14 cellular contexts compared by ENCODE assay signal in genomic region chr5:133254803-133255202, GRCh38.
DNase-seq lines count a peak whose midpoint lies in the region; ATAC-seq and TF ChIP-seq lines count a peak whose summit lies in the region.
"Had no signal": no experiment of that assay in that cellular context is flagged by ENCODE, and none has a peak within 500 bp of the region (broad histone marks: within the 10 kb centered on the region; RNA-seq: fewer than 3 reads in every experiment).

No MANE protein-coding gene starts in this region.

- no peaks in the 10 kb centered on the region for H3K27me3 Mint-ChIP-seq in endodermal cell (ENCODE audit: insufficient read depth)
- H3K27me3 Mint-ChIP-seq in CD14-positive monocyte (ENCODE audit: low read depth in 3 of 3), result peaks cover 0 to 12% (median 5%) of the 10 kb centered on the region in 3 donors

- CTCF ChIA-PET in HCT116 (lab: Charles Lee), result no interaction called here

- intact Hi-C loops in HCT116 (cut with micrococcal nuclease) (no loop called here), CD14-positive monocyte (cut with micrococcal nuclease) (no loop called here)

- POLR2A ChIA-PET in HCT116 (lab: Charles Lee), result no interaction called here

- H3K4me3 Mint-ChIP-seq in endodermal cell (no peak overlapping the region), CD14-positive monocyte (no peak overlapping the region)
- no peak overlapping the region for H3K4me3 Mint-ChIP-seq in stimulated activated effector memory CD8-positive, alpha-beta T cell treated with anti-CD3 and anti-CD28 coated beads, Interleukin-12 subunit alpha, Interleukin-12 subunit beta, amount 100 ng/mL, for 72 hours
- H3K4me3 Mint-ChIP-seq: CD8-positive, alpha-beta memory T cell; IgD-negative memory B cell had no signal

- H3K9me3 ChIP-seq in DND-41 (ENCODE audit: insufficient read depth, low read length, severe bottlenecking) (no peaks in the 10 kb centered on the region), HCT116 (ENCODE audit: control insufficient read depth in 1 of 2, insufficient read depth in 1 of 2, low read depth in 1 of 2, low read length in 2 of 2) (no peaks in the 10 kb centered on the region), endodermal cell (ENCODE audit: control insufficient read depth, low read length) (no peaks in the 10 kb centered on the region)
- H3K9me3 ChIP-seq: BE2C, Caco-2 had no signal

- no TSS peak for BruUV-seq in HCT116 (replicated peaks; lab: Mats Ljungman, UMichigan)

- TF ChIP-seq CTCF in DND-41 (IDR thresholded peaks at IDR 0.05; ENCODE audit: borderline replicate concordance, extremely low read depth, low read length, poor library complexity, severe bottlenecking), result peak; percentile 12
- TF ChIP-seq CTCF in HCT116 (IDR thresholded peaks at IDR 0.05 in 2 of 3, conservative IDR thresholded peaks at IDR 0.05 in 1 of 3; ENCODE audit: borderline replicate concordance in 1 of 3, insufficient read depth in 1 of 3, low read depth in 2 of 3, low read length in 2 of 3), result no peak
- TF ChIP-seq CTCF in endodermal cell (conservative IDR thresholded peaks at IDR 0.05), result peak; percentile 58
- TF ChIP-seq CTCF in CD14-positive monocyte (IDR thresholded peaks at IDR 0.05), result no peak

- no peak overlapping the region for H3K9ac ChIP-seq in DND-41 (ENCODE audit: low read depth, low read length)
- H3K9ac ChIP-seq in HCT116 (ENCODE audit: low read length), result no peak overlapping the region
- H3K9ac ChIP-seq in endodermal cell (ENCODE audit: extremely low read depth, low read length, poor library complexity, severe bottlenecking), result no peak overlapping the region
- H3K9ac ChIP-seq: GM23248 had no signal

- no peak for TF ChIP-seq POLR2A in HCT116 (IDR thresholded peaks at IDR 0.05; ENCODE audit: borderline replicate concordance, extremely low read depth, insufficient read depth, insufficient read length)

- H4K20me1 ChIP-seq in DND-41 (ENCODE audit: insufficient read depth, low read length), result no peaks in the 10 kb centered on the region
- H4K20me1 ChIP-seq in HCT116 (ENCODE audit: insufficient read depth), result no peaks in the 10 kb centered on the region

- H3K4me1 ChIP-seq in DND-41 (ENCODE audit: insufficient read depth, low read length) (peaks cover 83% of the 10 kb centered on the region), HCT116 (ENCODE audit: control insufficient read depth in 1 of 2, insufficient read depth in 2 of 2, low read length in 2 of 2) (peaks cover 0 to 10% of the 10 kb centered on the region in 2 experiments; a peak in 1 of 4 replicates), endodermal cell (ENCODE audit: control insufficient read depth, insufficient read depth, low read length) (peaks cover 5% of the 10 kb centered on the region)
- H3K4me1 ChIP-seq: Caco-2 had no signal

- H3K9me2 ChIP-seq in HCT116 (ENCODE audit: insufficient read depth), result no peaks in the 10 kb centered on the region

- no peak for TF ChIP-seq RAD21 in HCT116 (IDR thresholded peaks at IDR 0.05; ENCODE audit: low read depth)

- no peak for ATAC-seq in DND-41 (ENCODE audit: insufficient read depth, low read depth)
- peak; percentile 42; the same call in 1 of the 2 replicates for ATAC-seq in HCT116
- ATAC-seq in stimulated activated effector memory CD8-positive, alpha-beta T cell treated with anti-CD3 and anti-CD28 coated beads, Interleukin-12 subunit alpha, Interleukin-12 subunit beta, amount 100 ng/mL, for 72 hours, result no peak

- H3K4me2 ChIP-seq in DND-41 (ENCODE audit: insufficient read depth, low read length) (no peak overlapping the region), HCT116 (ENCODE audit: low read length) (no peak overlapping the region)

- H3K27ac ChIP-seq in DND-41 (ENCODE audit: low read length) (no peak overlapping the region), HCT116 (ENCODE audit: low read depth, low read length) (no peak overlapping the region), endodermal cell (ENCODE audit: low read depth, low read length) (no peak overlapping the region), substantia nigra (ENCODE audit: low read depth, low read length, poor library complexity, severe bottlenecking) (no peak overlapping the region)
- H3K27ac ChIP-seq: GM23248 had no signal

- H3K27ac Mint-ChIP-seq in endodermal cell (no peak overlapping the region), CD14-positive monocyte (no peak overlapping the region)
- H3K27ac Mint-ChIP-seq in stimulated activated effector memory CD8-positive, alpha-beta T cell treated with anti-CD3 and anti-CD28 coated beads, Interleukin-12 subunit alpha, Interleukin-12 subunit beta, amount 100 ng/mL, for 72 hours, result peak overlapping the region; percentile 17

- 81 to 94% methylated on average over 4 to 6 of the region's 6 CpGs for WGBS in endodermal cell (ENCODE audit: insufficient coverage in 1 of 2, insufficient read length in 1 of 2), 2 experiments

- H3K4me1 Mint-ChIP-seq in endodermal cell, result peaks cover 18% of the 10 kb centered on the region
- H3K4me1 Mint-ChIP-seq in stimulated activated effector memory CD8-positive, alpha-beta T cell treated with anti-CD3 and anti-CD28 coated beads, Interleukin-12 subunit alpha, Interleukin-12 subunit beta, amount 100 ng/mL, for 72 hours, result peaks cover 8% of the 10 kb centered on the region
- peaks cover 2% of the 10 kb centered on the region for H3K4me1 Mint-ChIP-seq in CD14-positive monocyte

- H3K36me3 Mint-ChIP-seq in endodermal cell (ENCODE audit: low read depth) (no peaks in the 10 kb centered on the region), CD14-positive monocyte (no peaks in the 10 kb centered on the region)
- no peaks in the 10 kb centered on the region for H3K36me3 Mint-ChIP-seq in stimulated activated effector memory CD8-positive, alpha-beta T cell treated with anti-CD3 and anti-CD28 coated beads, Interleukin-12 subunit alpha, Interleukin-12 subunit beta, amount 100 ng/mL, for 72 hours
- H3K36me3 Mint-ChIP-seq: CD8-positive, alpha-beta memory T cell had no signal

- peaks cover 7% of the 10 kb centered on the region for H3K27me3 ChIP-seq in DND-41 (ENCODE audit: insufficient read depth, low read length, poor library complexity)
- no peaks in the 10 kb centered on the region for H3K27me3 ChIP-seq in HCT116 (ENCODE audit: insufficient read depth, low read length)
- no peaks in the 10 kb centered on the region for H3K27me3 ChIP-seq in endodermal cell (ENCODE audit: control insufficient read depth, insufficient read depth, low read length, poor library complexity, severe bottlenecking)
- H3K27me3 ChIP-seq: BE2C had no signal

- H3K36me3 ChIP-seq in DND-41 (ENCODE audit: insufficient read depth, low read length), result no peaks in the 10 kb centered on the region
- H3K36me3 ChIP-seq in HCT116 (ENCODE audit: control insufficient read depth in 1 of 2, insufficient read depth in 2 of 2, low read length in 2 of 2), result no peaks in the 10 kb centered on the region
- H3K36me3 ChIP-seq in endodermal cell (ENCODE audit: control insufficient read depth, insufficient read depth, low read length), result no peaks in the 10 kb centered on the region
- H3K36me3 ChIP-seq: BE2C had no signal

- H3K9me3 Mint-ChIP-seq in endodermal cell (no peaks in the 10 kb centered on the region), CD14-positive monocyte (no peaks in the 10 kb centered on the region)
- H3K9me3 Mint-ChIP-seq in stimulated activated effector memory CD8-positive, alpha-beta T cell treated with anti-CD3 and anti-CD28 coated beads, Interleukin-12 subunit alpha, Interleukin-12 subunit beta, amount 100 ng/mL, for 72 hours, result no peaks in the 10 kb centered on the region
- H3K9me3 Mint-ChIP-seq: CD8-positive, alpha-beta memory T cell; IgD-negative memory B cell had no signal

- RAD21 ChIA-PET in HCT116 (lab: Charles Lee; ENCODE audit: low non-redundant PET in 1 of 2, low total read pairs in 2 of 2, uncharacterized antibody in 2 of 2, unreplicated experiment in 2 of 2), result no interaction called here

- DNase-seq in DND-41 (no peak), HCT116 (ENCODE audit: low read depth, low spot score) (no peak), endodermal cell (no peak), CD14-positive monocyte (ENCODE audit: low spot score) (no peak), substantia nigra (lab: John Stamatoyannopoulos, UW) (no peak), NCI-H446 treated with DMSO at 0.1 percent for 48 hours (lab: John Stamatoyannopoulos, UW) (no peak)
- no peak for DNase-seq in stimulated activated effector memory CD8-positive, alpha-beta T cell treated with anti-CD3 and anti-CD28 coated beads, Interleukin-12 subunit alpha, Interleukin-12 subunit beta, amount 100 ng/mL, for 72 hours (ENCODE audit: low spot score in 2 of 2)
- DNase-seq: BE2C; Caco-2; CD8-positive, alpha-beta memory T cell; GF-D8; GM23248; H7 had no signal

- H2AFZ ChIP-seq in DND-41 (ENCODE audit: low read depth, low read length) (no peak overlapping the region), HCT116 (ENCODE audit: low read depth, low read length, poor library complexity, severe bottlenecking) (no peak overlapping the region)
- H2AFZ ChIP-seq: GM23248 had no signal

- H3K4me3 ChIP-seq in DND-41 (ENCODE audit: low read depth in 1 of 2, low read length in 2 of 2) (no peak overlapping the region), HCT116 (replicated peaks in 1 of 2; ENCODE audit: low read depth in 1 of 2, low read length in 2 of 2) (no peak overlapping the region), endodermal cell (ENCODE audit: low read length) (no peak overlapping the region)
- H3K4me3 ChIP-seq: GM23248 had no signal

- no peaks in the 10 kb centered on the region for H3K79me2 ChIP-seq in DND-41 (ENCODE audit: insufficient read depth, low read length)
- H3K79me2 ChIP-seq in HCT116 (ENCODE audit: insufficient read depth, low read length), result no peaks in the 10 kb centered on the region

TF ChIP-seq in HCT116, 20 proteins besides CTCF, POLR2A, EP300 and RAD21 (continues in another document):
- TF ChIP-seq EGR1 (IDR thresholded peaks at IDR 0.05; ENCODE audit: low read depth), result no peak
- no peak for TF ChIP-seq ZFX (IDR thresholded peaks at IDR 0.05)
- TF ChIP-seq POLR2AphosphoS5 (IDR thresholded peaks at IDR 0.05; ENCODE audit: low read depth, low read length), result no peak
- no peak for TF ChIP-seq SP1 (IDR thresholded peaks at IDR 0.05; ENCODE audit: low read depth)
- no peak for TF ChIP-seq MAX (IDR thresholded peaks at IDR 0.05)
- no peak for TF ChIP-seq CBX3 (IDR thresholded peaks at IDR 0.05; ENCODE audit: low read depth)
- no peak for TF ChIP-seq ATF3 (IDR thresholded peaks at IDR 0.05)
- no peak for TF ChIP-seq JUND (IDR thresholded peaks at IDR 0.05)
- TF ChIP-seq EZH2 (IDR thresholded peaks at IDR 0.05), result no peak
- TF ChIP-seq SIN3A (IDR thresholded peaks at IDR 0.05; ENCODE audit: low read depth), result no peak

Comparison
In these comparisons a context has a peak if more than half of its experiments do, and no peak if none do; other contexts are left out.
1. CTCF ChIP-seq: peak in DND-41 (single experiment) and endodermal cell (single experiment); none in HCT116 (0 of 3) and CD14-positive monocyte (single experiment).